15 cellular contexts compared by ENCODE assay signal in the genomic region with DNA sequence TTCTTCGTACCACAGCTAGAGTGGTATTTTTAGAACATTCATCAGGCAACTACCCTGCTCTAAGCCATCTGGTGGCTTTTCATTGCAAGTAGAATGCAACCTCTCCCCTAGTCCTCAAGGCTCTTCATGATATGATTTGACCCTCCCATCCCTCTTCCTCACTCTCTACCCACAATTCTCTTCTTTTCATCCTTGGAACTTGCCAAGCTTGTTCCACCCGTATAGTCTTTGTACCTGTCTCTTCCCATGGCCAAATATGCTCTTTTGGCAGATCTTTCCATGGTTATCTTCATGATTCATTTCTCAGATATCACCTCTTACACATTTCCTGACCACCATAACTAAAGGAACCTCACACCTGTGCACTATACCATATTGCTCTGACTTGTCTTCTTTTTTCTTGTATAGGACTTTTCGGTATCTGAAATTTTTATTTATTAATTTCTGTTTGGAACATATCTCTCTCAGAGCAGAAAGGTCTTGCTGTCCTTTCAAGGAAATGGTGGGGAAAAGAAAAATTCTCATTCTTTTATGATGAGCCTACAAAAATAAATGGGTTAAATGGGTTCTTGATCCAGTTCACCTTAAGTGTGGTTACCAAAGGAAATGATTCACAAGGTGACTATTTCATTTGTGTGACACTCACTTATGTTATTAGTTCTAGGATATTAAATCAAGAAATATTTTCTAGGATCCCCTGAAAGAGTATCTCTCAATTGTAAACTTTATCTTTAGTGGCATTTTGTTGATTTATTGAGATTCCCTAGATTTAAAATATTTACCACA. TPM values are rescaled to one million over a fixed set of nuclear protein-coding genes. Genes with fewer than 3 reads are reported as not detected.
A peak's percentile ranks its signal among the peaks of the same experiment; 100 is the strongest.
DNase-seq lines count a peak whose midpoint lies in the region; ATAC-seq, FAIRE-seq and TF ChIP-seq lines count a peak whose summit lies in the region.
"Had no signal": no experiment of that assay in that cellular context is flagged by ENCODE, and none has a peak within 500 bp of the region (broad histone marks: within the 10 kb centered on the region; RNA-seq: fewer than 3 reads in every experiment).

No MANE protein-coding gene starts in this region.

- H3K4me3 Mint-ChIP-seq in T-helper 1 cell treated with Interleukin-12 subunit alpha and Interleukin-12 subunit beta and Interleukin-4 antibody, amounts not matched to agents 30 μg/mL and 1 μg/mL, for 36 hours: peak overlapping the region; percentile 65
- no peak overlapping the region for H3K4me3 Mint-ChIP-seq in T-cell

- WGBS in esophagus muscularis mucosa: 84% methylated on average over 3 of the region's 3 CpGs

- H2AFZ ChIP-seq in HCT116 (ENCODE audit: low read depth, low read length, poor library complexity, severe bottlenecking) (peak overlapping the region; percentile 66), keratinocyte (ENCODE audit: control insufficient read depth, low read length) (no peak overlapping the region)

- H3K4me1 Mint-ChIP-seq in T-helper 1 cell treated with Interleukin-12 subunit alpha and Interleukin-12 subunit beta and Interleukin-4 antibody, amounts not matched to agents 30 μg/mL and 1 μg/mL, for 36 hours (ENCODE audit: low read depth): peaks cover 41% of the 10 kb centered on the region
- peaks cover 37 to 47% (median 41%) of the 10 kb centered on the region in 3 donors for H3K4me1 Mint-ChIP-seq in T-cell

- H3K27me3 Mint-ChIP-seq in T-helper 1 cell treated with Interleukin-12 subunit alpha and Interleukin-12 subunit beta and Interleukin-4 antibody, amounts not matched to agents 30 μg/mL and 1 μg/mL, for 36 hours (ENCODE audit: low read depth): no peaks in the 10 kb centered on the region
- H3K27me3 Mint-ChIP-seq in T-cell: no peaks in the 10 kb centered on the region

- H3K9me3 ChIP-seq in HCT116 (ENCODE audit: control insufficient read depth in 1 of 2, insufficient read depth in 1 of 2, low read depth in 1 of 2, low read length in 2 of 2): no peaks in the 10 kb centered on the region
- no peaks in the 10 kb centered on the region for H3K9me3 ChIP-seq in keratinocyte (ENCODE audit: control insufficient read depth, low read depth, low read length)
- H3K9me3 ChIP-seq in esophagus muscularis mucosa: peaks cover 0 to 3% (median 0%) of the 10 kb centered on the region in 4 donors

- no peak for TF ChIP-seq RAD21 in HCT116 (IDR thresholded peaks at IDR 0.05; ENCODE audit: low read depth)

- peaks cover 7 to 33% of the 10 kb centered on the region in 2 experiments for H3K4me1 ChIP-seq in HCT116 (ENCODE audit: control insufficient read depth in 1 of 2, insufficient read depth in 2 of 2, low read length in 2 of 2)
- peaks cover 43% of the 10 kb centered on the region for H3K4me1 ChIP-seq in keratinocyte (ENCODE audit: control insufficient read depth, extremely low read depth, insufficient read depth, low read length)
- peaks cover 10 to 18% (median 17%) of the 10 kb centered on the region in 4 donors for H3K4me1 ChIP-seq in esophagus muscularis mucosa

- H3K27ac ChIP-seq in HCT116 (ENCODE audit: low read depth, low read length) (no peak overlapping the region), keratinocyte (ENCODE audit: control insufficient read depth, insufficient read depth, low read length) (peak overlapping the region; percentile 32), esophagus muscularis mucosa (replicated peaks in 1 of 4) (no peak overlapping the region)

- peaks cover 4% of the 10 kb centered on the region for H3K9me3 Mint-ChIP-seq in T-helper 1 cell treated with Interleukin-12 subunit alpha and Interleukin-12 subunit beta and Interleukin-4 antibody, amounts not matched to agents 30 μg/mL and 1 μg/mL, for 36 hours
- H3K9me3 Mint-ChIP-seq in T-cell: no peaks in the 10 kb centered on the region

- H3K27me3 ChIP-seq in HCT116 (ENCODE audit: insufficient read depth, low read length) (no peaks in the 10 kb centered on the region), keratinocyte (ENCODE audit: control insufficient read depth, extremely low read depth, insufficient read depth, low read length) (no peaks in the 10 kb centered on the region), esophagus muscularis mucosa (no peaks in the 10 kb centered on the region)

- dilution Hi-C loops in keratinocyte (cut with MboI; ENCODE audit: extremely low pct_ligation_motif_present, low sequenced_read_pairs): no loop called here

- RAD21 ChIA-PET in HCT116 (lab: Charles Lee; ENCODE audit: low non-redundant PET in 1 of 2, low total read pairs in 2 of 2, uncharacterized antibody in 2 of 2, unreplicated experiment in 2 of 2): no interaction called here

- H3K36me3 ChIP-seq in HCT116 (ENCODE audit: control insufficient read depth in 1 of 2, insufficient read depth in 2 of 2, low read length in 2 of 2) (no peaks in the 10 kb centered on the region), keratinocyte (ENCODE audit: control insufficient read depth in 2 of 2, extremely low read depth in 1 of 2, insufficient read depth in 2 of 2, low read length in 2 of 2) (no peaks in the 10 kb centered on the region), esophagus muscularis mucosa (no peaks in the 10 kb centered on the region)

- no peak overlapping the region for H3K4me3 ChIP-seq in HCT116 (replicated peaks in 1 of 2; ENCODE audit: low read depth in 1 of 2, low read length in 2 of 2)
- peak overlapping the region in 2 of 3 experiments; percentile 48 to 49 for H3K4me3 ChIP-seq in keratinocyte (ENCODE audit: control insufficient read depth in 2 of 3, extremely low read depth in 1 of 3, insufficient read depth in 2 of 3, low read depth in 1 of 3, low read length in 3 of 3)
- H3K4me3 ChIP-seq in esophagus muscularis mucosa: no peak overlapping the region
- H3K4me3 ChIP-seq: lung had no signal

- no peak for TF ChIP-seq EP300 in esophagus muscularis mucosa (IDR thresholded peaks at IDR 0.05)

- TF ChIP-seq POLR2A in HCT116 (IDR thresholded peaks at IDR 0.05; ENCODE audit: borderline replicate concordance, extremely low read depth, insufficient read depth, insufficient read length): no peak
- no peak for TF ChIP-seq POLR2A in esophagus muscularis mucosa (IDR thresholded peaks at IDR 0.05; ENCODE audit: low read depth)

- H4K20me1 ChIP-seq in HCT116 (ENCODE audit: insufficient read depth) (no peaks in the 10 kb centered on the region), keratinocyte (ENCODE audit: control insufficient read depth, extremely low read depth, insufficient read depth, low read length) (no peaks in the 10 kb centered on the region)

- H3K9ac ChIP-seq in HCT116 (ENCODE audit: low read length): no peak overlapping the region
- no peak overlapping the region for H3K9ac ChIP-seq in keratinocyte (ENCODE audit: control insufficient read depth, extremely low read depth, insufficient read depth, low read length)

- H3K4me2 ChIP-seq in HCT116 (ENCODE audit: low read length): peak overlapping the region; percentile 40
- H3K4me2 ChIP-seq in keratinocyte (ENCODE audit: control insufficient read depth, extremely low read depth, insufficient read depth, low read depth, low read length): peak overlapping the region; percentile 70

- DNase-seq in T-helper 1 cell: no peak
- no peak for DNase-seq in HCT116 (ENCODE audit: low read depth, low spot score)
- no peak for DNase-seq in T-cell
- DNase-seq in keratinocyte (ENCODE audit: low read depth, low spot score): no peak
- no peak for DNase-seq in NCI-H146 treated with DMSO at 0.1 percent for 48 hours (lab: John Stamatoyannopoulos, UW; ENCODE audit: unreplicated experiment)
- DNase-seq in esophagus muscularis mucosa (ENCODE audit: extremely low spot score): no peak
- DNase-seq: activated effector memory CD4-positive, alpha-beta T cell treated with Interleukin-2 at 50 U/mL for 16 hours; DMS53; KBM-7; NCI-H2107; occipital lobe; stimulated activated CD4-positive, alpha-beta T cell treated with anti-CD3 and anti-CD28 coated beads, Interleukin-12 subunit alpha, Interleukin-12 subunit beta, amount 100 ng/mL, for 4 hours had no signal

- no peaks in the 10 kb centered on the region for H3K9me2 ChIP-seq in HCT116 (ENCODE audit: insufficient read depth)

- peak; percentile 94 for FAIRE-seq in keratinocyte (lab: Jason Lieb, UNC)

- TF ChIP-seq CTCF in HCT116 (IDR thresholded peaks at IDR 0.05 in 2 of 3, conservative IDR thresholded peaks at IDR 0.05 in 1 of 3; ENCODE audit: borderline replicate concordance in 1 of 3, insufficient read depth in 1 of 3, low read depth in 2 of 3, low read length in 2 of 3) (no peak), keratinocyte (optimal IDR thresholded peaks at IDR 0.05 in 1 of 3, IDR thresholded peaks at IDR 0.05 in 1 of 3, conservative IDR thresholded peaks at IDR 0.05 in 1 of 3; ENCODE audit: extremely low read depth in 1 of 3, insufficient read depth in 2 of 3, low read length in 3 of 3) (peak in 1 of 3 experiments; percentile 11), esophagus muscularis mucosa (IDR thresholded peaks at IDR 0.05) (no peak)

- CTCF ChIA-PET in HCT116 (lab: Charles Lee): no interaction called here
- CTCF ChIA-PET in T-cell (lab: Charles Lee): interaction anchor here (0.7 to 0.8 kb wide), 2 partner anchors 9 to 36 kb away, joined by 3 read pairs; partner anchors contain the start of gene PLGRKT (in 1 of the 2)

- H3K27ac Mint-ChIP-seq in T-helper 1 cell treated with Interleukin-12 subunit alpha and Interleukin-12 subunit beta and Interleukin-4 antibody, amounts not matched to agents 30 μg/mL and 1 μg/mL, for 36 hours: peak overlapping the region; percentile 81
- H3K27ac Mint-ChIP-seq in T-cell: peak overlapping the region; percentile 58 to 77

- H3K36me3 Mint-ChIP-seq in T-helper 1 cell treated with Interleukin-12 subunit alpha and Interleukin-12 subunit beta and Interleukin-4 antibody, amounts not matched to agents 30 μg/mL and 1 μg/mL, for 36 hours (ENCODE audit: low read depth): peaks cover 4% of the 10 kb centered on the region
- H3K36me3 Mint-ChIP-seq in T-cell: no peaks in the 10 kb centered on the region

- ATAC-seq in HCT116 (no peak), T-cell (replicated peaks in 1 of 4) (no peak), HG02973 (IDR thresholded peaks at IDR 0.05; ENCODE audit: unreplicated experiment) (no peak)

- BruUV-seq in HCT116 (replicated peaks; lab: Mats Ljungman, UMichigan): no TSS peak

- POLR2A ChIA-PET in HCT116 (lab: Charles Lee) (no interaction called here), T-cell (lab: Charles Lee) (no interaction called here)

- H3K79me2 ChIP-seq in HCT116 (ENCODE audit: insufficient read depth, low read length) (no peaks in the 10 kb centered on the region), keratinocyte (ENCODE audit: control insufficient read depth, insufficient read depth, low read length) (peaks cover 22% of the 10 kb centered on the region)

- intact Hi-C loops in HCT116 (cut with micrococcal nuclease) (loop anchor here (10.0 kb wide), 1 partner anchor 842 kb away; no protein-coding TSS in a partner anchor), esophagus muscularis mucosa (cut with DNase I) (no loop called here)

- H3K9me1 ChIP-seq in keratinocyte (ENCODE audit: control insufficient read depth, extremely low read depth, insufficient read depth, low read length): no peaks in the 10 kb centered on the region

RNA-seq across cellular contexts. Expression of gene CD274, which starts 3.7 kb away (rescaled TPM):
- total RNA-seq in HCT116 (2021; ENCODE audit: unreplicated experiment): 2.5 TPM
- polyA plus RNA-seq in HCT116 (2012): 1.6 and 2.6 TPM in 2 replicates
- total RNA-seq in T-cell: 10 to 100 TPM in 1 of 5 donors, 1 to 10 TPM in 4; 6.6 to 11.4 (median 7.2) TPM
- polyA plus RNA-seq in keratinocyte: 15.5 to 36.3 TPM (median 18.9 TPM) in 3 replicates
- 6.5 TPM for polyA plus RNA-seq in keratinocyte (2011; ENCODE audit: low read depth)
- 5.3 and 9.9 TPM in 2 replicates for polyA plus RNA-seq in keratinocyte (2011; cell fraction: cytosol; rRNA removed)
- 27.2 and 41.4 TPM in 2 replicates for polyA plus RNA-seq in keratinocyte (2011; cell fraction: nucleus; rRNA removed)
- polyA plus RNA-seq in keratinocyte (2012; ENCODE audit: low replicate concordance): 2.8 and 14.6 TPM in 2 replicates
- 7.4 to 35.5 TPM (median 7.6 TPM) in 3 replicates for polyA minus RNA-seq in keratinocyte
- polyA minus RNA-seq in keratinocyte (2011; cell fraction: cytosol; rRNA and poly(A)+ RNA removed): 3.6 TPM
- 7.8 and 21.7 TPM in 2 replicates for polyA minus RNA-seq in keratinocyte (2011; cell fraction: nucleus; rRNA and poly(A)+ RNA removed)
- 1 to 10 TPM in 3 of 4 donors, under 1 TPM in 1; 0.65 to 4.5 (median 2.6) TPM for total RNA-seq in esophagus muscularis mucosa

RNA-seq across cellular contexts. Expression of gene PLGRKT, which starts 8.9 kb away (rescaled TPM):
- total RNA-seq in HCT116 (2021; ENCODE audit: unreplicated experiment) (23.8 TPM), T-cell (10 to 100 TPM; 15.4 to 21.3 (median 19.3) TPM), esophagus muscularis mucosa (10 to 100 TPM; 11.1 to 18.3 (median 11.7) TPM)
- 9.9 and 11.0 TPM in 2 replicates for polyA plus RNA-seq in HCT116 (2012)
- polyA plus RNA-seq in keratinocyte: 16.9 to 35.2 TPM (median 28.6 TPM) in 3 replicates
- 2.9 TPM for polyA plus RNA-seq in keratinocyte (2011; ENCODE audit: low read depth)
- polyA plus RNA-seq in keratinocyte (2011; cell fraction: cytosol; rRNA removed): 23.3 and 35.5 TPM in 2 replicates
- 10.1 and 11.4 TPM in 2 replicates for polyA plus RNA-seq in keratinocyte (2011; cell fraction: nucleus; rRNA removed)
- 20.4 and 41.0 TPM in 2 replicates for polyA plus RNA-seq in keratinocyte (2012; ENCODE audit: low replicate concordance)
- 0.72 to 7.6 TPM (median 3.5 TPM) in 3 replicates for polyA minus RNA-seq in keratinocyte
- 14.0 TPM for polyA minus RNA-seq in keratinocyte (2011; cell fraction: cytosol; rRNA and poly(A)+ RNA removed)
- 4.0 and 4.2 TPM in 2 replicates for polyA minus RNA-seq in keratinocyte (2011; cell fraction: nucleus; rRNA and poly(A)+ RNA removed)

Comparison
In these comparisons a context has a peak if more than half of its experiments do, and no peak if none do; other contexts are left out.
1. H3K4me3 ChIP-seq: peak in keratinocyte (2 of 3); none in HCT116 (0 of 2) and esophagus muscularis mucosa (0 of 4).